Comparison of ENCODE assay signal across 9 cellular contexts in genomic region chr2:201183373-201183742, GRCh38. TPM values are rescaled to one million over a fixed set of nuclear protein-coding genes. Genes with fewer than 3 reads are reported as not detected.
DNase-seq lines count a peak whose midpoint lies in the region; ATAC-seq, FAIRE-seq and TF ChIP-seq lines count a peak whose summit lies in the region.
"Had no signal": no experiment of that assay in that cellular context is flagged by ENCODE, and none has a peak within 500 bp of the region (broad histone marks: within the 10 kb centered on the region; RNA-seq: fewer than 3 reads in every experiment).

No MANE protein-coding gene starts in this region.

- no peaks in the 10 kb centered on the region for H3K27me3 Mint-ChIP-seq in activated T-cell treated with anti-CD3 and anti-CD28 coated beads, Interleukin-2, amount 50 U/mL, for 4 hours (ENCODE audit: low read depth)

- peak overlapping the region; percentile 96 for H3K27ac Mint-ChIP-seq in activated naive CD4-positive, alpha-beta T cell treated with anti-CD3 and anti-CD28 coated beads, Interleukin-2, amount 50 U/mL, for 72 hours

- peak overlapping the region in 1 of 2 donors; percentile 8 for H3K27ac ChIP-seq in kidney (ENCODE audit: low read depth in 2 of 2, low read length in 2 of 2)
- no peak overlapping the region for H3K27ac ChIP-seq in tibial artery
- H3K27ac ChIP-seq: C4-2B had no signal

- peak in 1 of 2 donors; percentile 34 for ATAC-seq in activated T-cell treated with anti-CD3 and anti-CD28 coated beads, Interleukin-2, amount 50 U/mL, for 4 hours
- ATAC-seq in activated naive CD4-positive, alpha-beta T cell treated with anti-CD3 and anti-CD28 coated beads, Interleukin-2, amount 50 U/mL, for 72 hours = peak in 1 of 2 donors; percentile 39

- H3K36me3 Mint-ChIP-seq in activated T-cell treated with anti-CD3 and anti-CD28 coated beads, Interleukin-2, amount 50 U/mL, for 4 hours (ENCODE audit: insufficient read depth) = peaks cover 12% of the 10 kb centered on the region
- peaks cover 39 to 43% of the 10 kb centered on the region in 2 donors for H3K36me3 Mint-ChIP-seq in activated naive CD4-positive, alpha-beta T cell treated with anti-CD3 and anti-CD28 coated beads, Interleukin-2, amount 50 U/mL, for 72 hours

- H3K9ac ChIP-seq in kidney (ENCODE audit: low read length in 2 of 2) = peak overlapping the region; percentile 27 to 65

- H3K4me3 ChIP-seq in kidney (ENCODE audit: low read length in 2 of 2) (peak overlapping the region; percentile 75 to 82), tibial artery (peak overlapping the region; percentile 31 to 44)

- intact Hi-C loops in kidney (cut with DNase I) = no loop called here
- intact Hi-C loops in tibial artery (cut with DNase I; ENCODE audit: low total_unique reads) = no loop called here

- TF ChIP-seq CTCF in kidney (IDR thresholded peaks at IDR 0.05; ENCODE audit: borderline replicate concordance, extremely low read depth, insufficient read depth) (no peak), tibial artery (IDR thresholded peaks at IDR 0.05) (no peak)

- H3K4me3 Mint-ChIP-seq in activated T-cell treated with anti-CD3 and anti-CD28 coated beads, Interleukin-2, amount 50 U/mL, for 4 hours = peak overlapping the region; percentile 88

- no peak for DNase-seq in activated T-cell treated with anti-CD3 and anti-CD28 coated beads, Interleukin-2, amount 50 U/mL, for 4 hours
- no peak for DNase-seq in activated T-cell treated with anti-CD3 and anti-CD28 coated beads, Interleukin-2, amount 50 U/mL, for 48 hours
- no peak for DNase-seq in activated naive CD4-positive, alpha-beta T cell treated with anti-CD3 and anti-CD28 coated beads, Interleukin-2, amount 50 U/mL, for 72 hours (ENCODE audit: low spot score in 2 of 2)
- DNase-seq in kidney (no peak), tibial artery (no peak), SIG-M5 (lab: John Stamatoyannopoulos, UW) (no peak), islet precursor cell (no peak)
- DNase-seq in stimulated activated CD4-positive, alpha-beta T cell treated with anti-CD3 and anti-CD28 coated beads, Interleukin-12 subunit alpha, Interleukin-12 subunit beta, amount 100 ng/mL, for 4 hours = no peak

- H3K4me1 ChIP-seq in kidney (ENCODE audit: control insufficient read depth in 1 of 2, insufficient read depth in 1 of 2, low read depth in 1 of 2, low read length in 2 of 2) = peaks cover 0 to 7% of the 10 kb centered on the region in 2 donors
- no peaks in the 10 kb centered on the region for H3K4me1 ChIP-seq in tibial artery

- H3K9me3 ChIP-seq in kidney (ENCODE audit: control insufficient read depth in 1 of 2, low read length in 2 of 2) (no peaks in the 10 kb centered on the region), tibial artery (no peaks in the 10 kb centered on the region)

- H3K36me3 ChIP-seq in kidney (ENCODE audit: control insufficient read depth in 1 of 2, insufficient read depth in 2 of 2, low read length in 2 of 2) (peaks cover 0 to 2% of the 10 kb centered on the region in 2 donors), tibial artery (no peaks in the 10 kb centered on the region)

- peaks cover 61% of the 10 kb centered on the region for H3K4me1 Mint-ChIP-seq in activated T-cell treated with anti-CD3 and anti-CD28 coated beads, Interleukin-2, amount 50 U/mL, for 4 hours (ENCODE audit: low read depth)

- peaks cover 0 to 3% of the 10 kb centered on the region in 2 donors for H3K27me3 ChIP-seq in tibial artery

- peaks cover 4% of the 10 kb centered on the region for H3K9me3 Mint-ChIP-seq in activated T-cell treated with anti-CD3 and anti-CD28 coated beads, Interleukin-2, amount 50 U/mL, for 4 hours
- H3K9me3 Mint-ChIP-seq in activated naive CD4-positive, alpha-beta T cell treated with anti-CD3 and anti-CD28 coated beads, Interleukin-2, amount 50 U/mL, for 72 hours = peaks cover 0 to 5% of the 10 kb centered on the region in 2 donors

- FAIRE-seq in kidney (lab: Jason Lieb, UNC) = no peak

RNA-seq across cellular contexts. Expression of gene CASP10, which starts 0.4 kb away (rescaled TPM):
- 1 to 10 TPM; 3.4 to 4.8 (median 4.4) TPM for total RNA-seq in activated T-cell treated with anti-CD3 and anti-CD28 coated beads, Interleukin-2, amount 50 U/mL, for 4 hours
- total RNA-seq in activated naive CD4-positive, alpha-beta T cell treated with anti-CD3 and anti-CD28 coated beads, Interleukin-2, amount 50 U/mL, for 72 hours = 10 to 100 TPM; 23.5 to 25.1 TPM
- 24.6 TPM for total RNA-seq in kidney
- polyA plus RNA-seq in kidney (ENCODE audit: insufficient read depth, low read depth, low replicate concordance) = 4.5 TPM
